8 cellular contexts compared by ENCODE assay signal in genomic region chr4:39976945-39977488, GRCh38. TPM values are rescaled to one million over a fixed set of nuclear protein-coding genes. Genes with fewer than 3 reads are reported as not detected.
A peak's percentile ranks its signal among the peaks of the same experiment; 100 is the strongest.
DNase-seq lines count a peak whose midpoint lies in the region; ATAC-seq, FAIRE-seq and TF ChIP-seq lines count a peak whose summit lies in the region.

No MANE protein-coding gene starts in this region.

- FAIRE-seq in D721Med (lab: Jason Lieb, UNC), result no peak

- H3K9me3 ChIP-seq in colonic mucosa (no peaks in the 10 kb centered on the region), liver (ENCODE audit: control insufficient read depth in 4 of 4, low read length in 3 of 4) (no peaks in the 10 kb centered on the region)

- peaks cover 7% of the 10 kb centered on the region for H3K36me3 ChIP-seq in colonic mucosa
- H3K36me3 ChIP-seq in liver (ENCODE audit: control insufficient read depth in 4 of 4, insufficient read depth in 3 of 4, low read depth in 1 of 4, low read length in 3 of 4), result peaks cover 3 to 4% (median 3%) of the 10 kb centered on the region in 4 donors

- H3K4me1 ChIP-seq in colonic mucosa, result peaks cover 4% of the 10 kb centered on the region
- H3K4me1 ChIP-seq in liver (ENCODE audit: control insufficient read depth in 4 of 4, insufficient read depth in 4 of 4, low read length in 3 of 4), result peaks cover 3 to 27% (median 25%) of the 10 kb centered on the region in 4 donors

- H3K27ac ChIP-seq in colonic mucosa (peak overlapping the region; percentile 92), liver (ENCODE audit: low read depth in 1 of 2, low read length in 2 of 2) (peak overlapping the region; percentile 92 to 96)

- under 1% methylated on average over 54 of the region's 54 CpGs for WGBS in liver

- TF ChIP-seq RAD21 in liver (IDR thresholded peaks at IDR 0.05), result no peak

- intact Hi-C loops in colonic mucosa (cut with DNase I), result loop anchor here (2.0 to 5.0 kb wide), 2 partner anchors 280 to 510 kb away; no protein-coding TSS in a partner anchor

- DNase-seq in DMS53 (lab: John Stamatoyannopoulos, UW) (peak; percentile 76), HuH-7 (ENCODE audit: low spot score) (peak; percentile 21), colonic mucosa (peak; percentile 50), D721Med (ENCODE audit: insufficient read length, low spot score) (no peak)
- peak; percentile 67 for DNase-seq in activated CD4-positive, CD25-positive, alpha-beta regulatory T cell treated with anti-CD3 and anti-CD28 coated beads, Interleukin-2, amount 50 U/mL, for 72 hours
- peak; percentile 31 to 37 for DNase-seq in stimulated activated CD4-positive, alpha-beta T cell treated with anti-CD3 and anti-CD28 coated beads, Interleukin-4, amount 100 ng/mL, for 48 hours (ENCODE audit: low read depth in 2 of 2)

- peak overlapping the region; percentile 95 for H3K4me3 ChIP-seq in colonic mucosa
- H3K4me3 ChIP-seq in liver (ENCODE audit: low read depth in 1 of 3, low read length in 3 of 3), result peak overlapping the region; percentile 68 to 100 (median 96)

- H3K27me3 ChIP-seq in colonic mucosa (no peaks in the 10 kb centered on the region), liver (ENCODE audit: control insufficient read depth in 4 of 4, insufficient read depth in 4 of 4, low read length in 3 of 4) (no peaks in the 10 kb centered on the region)

- ATAC-seq in GM21528 (IDR thresholded peaks at IDR 0.05; ENCODE audit: low FRiP score, unreplicated experiment), result peak; percentile 28

- peak overlapping the region; percentile 91 to 96 for H3K9ac ChIP-seq in colonic mucosa (ENCODE audit: low read depth in 2 of 2, low read length in 2 of 2)
- H3K9ac ChIP-seq in liver (ENCODE audit: low read depth in 1 of 2, low read length in 2 of 2), result peak overlapping the region; percentile 64 to 77

- TF ChIP-seq CTCF in colonic mucosa (IDR thresholded peaks at IDR 0.05) (no peak), liver (IDR thresholded peaks at IDR 0.05; ENCODE audit: low read depth, low read length, missing input control) (no peak), D721Med (IDR thresholded peaks at IDR 0.05; ENCODE audit: insufficient read depth, missing control alignments) (no peak)

TF ChIP-seq in liver, 16 proteins besides CTCF, POLR2A, EP300 and RAD21:
- TF ChIP-seq NR2F2 (IDR thresholded peaks at IDR 0.05) (no peak), EGR1 (IDR thresholded peaks at IDR 0.05; ENCODE audit: low read depth in 2 of 2) (no peak), JUND (IDR thresholded peaks at IDR 0.05) (no peak), YY1 (IDR thresholded peaks at IDR 0.05) (no peak)

RNA-seq across cellular contexts. Expression of gene PDS5A, which starts 0.7 kb away (rescaled TPM):
- total RNA-seq in colonic mucosa (10 to 100 TPM; 63.8 to 68.0 TPM), liver (10 to 100 TPM; 40.8 to 59.6 TPM)
- 10 to 100 TPM; 10.6 to 10.9 TPM for polyA plus RNA-seq in liver
